1 cellular context compared by ENCODE assay signal in the genomic region with DNA sequence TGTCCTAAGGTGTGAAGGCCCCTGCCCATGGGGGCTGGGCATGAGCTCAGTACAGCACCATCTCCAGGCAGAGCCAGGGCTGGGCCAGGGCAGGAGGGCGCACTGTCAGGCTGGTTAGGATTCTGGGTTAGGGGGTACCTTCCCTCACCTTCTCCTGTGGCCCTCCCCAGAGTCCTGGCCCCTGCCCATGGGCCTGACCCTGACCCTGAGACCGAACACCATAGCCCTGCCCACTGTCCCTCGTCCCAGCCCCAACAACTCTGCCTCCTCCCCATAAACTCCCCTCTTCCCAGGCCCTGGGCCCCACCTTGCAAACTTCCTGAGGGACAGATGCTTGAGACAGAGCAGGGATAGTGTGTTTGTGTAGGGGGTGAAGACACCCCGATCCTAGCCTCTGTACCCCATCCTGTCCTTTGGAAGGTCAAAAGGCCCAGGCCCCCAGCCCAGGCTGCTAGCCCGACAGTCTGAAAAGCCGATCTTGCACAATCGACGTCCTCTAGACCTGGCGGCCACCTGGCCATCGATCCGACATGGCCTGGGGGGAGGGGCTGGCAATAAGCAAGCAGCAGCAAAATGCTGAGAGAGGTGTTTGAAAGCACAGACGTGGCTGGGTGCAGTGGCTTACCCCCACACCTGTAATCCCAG.
A peak's percentile ranks its signal among the peaks of the same experiment; 100 is the strongest.
TF ChIP-seq lines count a peak whose summit lies in the region.

No MANE protein-coding gene starts in this region.

TF ChIP-seq in HepG2, 621 proteins besides CTCF, POLR2A, EP300 and RAD21 (continued from another document):
- TF ChIP-seq CBX5 (CRISPR knock-in tag; IDR thresholded peaks at IDR 0.05; ENCODE audit: borderline replicate concordance), result 0 out of 2 replicates have a peak, but pooled peaks have one; percentile 55
- TF ChIP-seq, protein P1, sequence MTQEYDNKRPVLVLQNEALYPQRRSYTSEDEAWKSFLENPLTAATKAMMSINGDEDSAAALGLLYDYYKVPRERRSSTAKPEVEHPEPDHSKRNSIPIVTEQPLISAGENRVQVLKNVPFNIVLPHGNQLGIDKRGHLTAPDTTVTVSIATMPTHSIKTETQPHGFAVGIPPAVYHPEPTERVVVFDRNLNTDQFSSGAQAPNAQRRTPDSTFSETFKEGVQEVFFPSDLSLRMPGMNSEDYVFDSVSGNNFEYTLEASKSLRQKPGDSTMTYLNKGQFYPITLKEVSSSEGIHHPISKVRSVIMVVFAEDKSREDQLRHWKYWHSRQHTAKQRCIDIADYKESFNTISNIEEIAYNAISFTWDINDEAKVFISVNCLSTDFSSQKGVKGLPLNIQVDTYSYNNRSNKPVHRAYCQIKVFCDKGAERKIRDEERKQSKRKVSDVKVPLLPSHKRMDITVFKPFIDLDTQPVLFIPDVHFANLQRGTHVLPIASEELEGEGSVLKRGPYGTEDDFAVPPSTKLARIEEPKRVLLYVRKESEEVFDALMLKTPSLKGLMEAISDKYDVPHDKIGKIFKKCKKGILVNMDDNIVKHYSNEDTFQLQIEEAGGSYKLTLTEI (CRISPR knock-in tag; conservative IDR thresholded peaks at IDR 0.05), result no peak
- TF ChIP-seq ZFYVE20 (CRISPR knock-in tag; IDR thresholded peaks at IDR 0.05; ENCODE audit: borderline replicate concordance, low read depth), result no peak
- TF ChIP-seq NONO (IDR thresholded peaks at IDR 0.05), result no peak
- TF ChIP-seq NONO (CRISPR knock-in tag; conservative IDR thresholded peaks at IDR 0.05), result peak; percentile 83; the same call in 1 of the 2 replicates
- no peak for TF ChIP-seq ZNF446 (CRISPR knock-in tag; IDR thresholded peaks at IDR 0.05)
- TF ChIP-seq, protein P2, sequence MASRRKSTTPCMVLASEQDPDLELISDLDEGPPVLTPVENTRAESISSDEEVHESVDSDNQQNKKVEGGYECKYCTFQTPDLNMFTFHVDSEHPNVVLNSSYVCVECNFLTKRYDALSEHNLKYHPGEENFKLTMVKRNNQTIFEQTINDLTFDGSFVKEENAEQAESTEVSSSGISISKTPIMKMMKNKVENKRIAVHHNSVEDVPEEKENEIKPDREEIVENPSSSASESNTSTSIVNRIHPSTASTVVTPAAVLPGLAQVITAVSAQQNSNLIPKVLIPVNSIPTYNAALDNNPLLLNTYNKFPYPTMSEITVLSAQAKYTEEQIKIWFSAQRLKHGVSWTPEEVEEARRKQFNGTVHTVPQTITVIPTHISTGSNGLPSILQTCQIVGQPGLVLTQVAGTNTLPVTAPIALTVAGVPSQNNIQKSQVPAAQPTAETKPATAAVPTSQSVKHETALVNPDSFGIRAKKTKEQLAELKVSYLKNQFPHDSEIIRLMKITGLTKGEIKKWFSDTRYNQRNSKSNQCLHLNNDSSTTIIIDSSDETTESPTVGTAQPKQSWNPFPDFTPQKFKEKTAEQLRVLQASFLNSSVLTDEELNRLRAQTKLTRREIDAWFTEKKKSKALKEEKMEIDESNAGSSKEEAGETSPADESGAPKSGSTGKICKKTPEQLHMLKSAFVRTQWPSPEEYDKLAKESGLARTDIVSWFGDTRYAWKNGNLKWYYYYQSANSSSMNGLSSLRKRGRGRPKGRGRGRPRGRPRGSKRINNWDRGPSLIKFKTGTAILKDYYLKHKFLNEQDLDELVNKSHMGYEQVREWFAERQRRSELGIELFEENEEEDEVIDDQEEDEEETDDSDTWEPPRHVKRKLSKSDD (CRISPR knock-in tag; IDR thresholded peaks at IDR 0.05; ENCODE audit: low read depth), result 0 out of 2 replicates have a peak, but pooled peaks have one; percentile 42
- no peak for TF ChIP-seq KLF9 (CRISPR knock-in tag; IDR thresholded peaks at IDR 0.05; ENCODE audit: low read depth)
- TF ChIP-seq ZNF883 (CRISPR knock-in tag; IDR thresholded peaks at IDR 0.05; ENCODE audit: not compliant biosample characterization), result no peak
- peak; percentile 80 for TF ChIP-seq HOXA3 (CRISPR knock-in tag; IDR thresholded peaks at IDR 0.05)
- no peak for TF ChIP-seq ZNF780A (CRISPR knock-in tag; IDR thresholded peaks at IDR 0.05)
- TF ChIP-seq, protein P3, sequence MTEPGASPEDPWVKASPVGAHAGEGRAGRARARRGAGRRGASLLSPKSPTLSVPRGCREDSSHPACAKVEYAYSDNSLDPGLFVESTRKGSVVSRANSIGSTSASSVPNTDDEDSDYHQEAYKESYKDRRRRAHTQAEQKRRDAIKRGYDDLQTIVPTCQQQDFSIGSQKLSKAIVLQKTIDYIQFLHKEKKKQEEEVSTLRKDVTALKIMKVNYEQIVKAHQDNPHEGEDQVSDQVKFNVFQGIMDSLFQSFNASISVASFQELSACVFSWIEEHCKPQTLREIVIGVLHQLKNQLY (CRISPR knock-in tag; IDR thresholded peaks at IDR 0.05), result peak; percentile 23; the same call in 1 of the 2 replicates
- no peak for TF ChIP-seq ZNF841 (CRISPR knock-in tag; IDR thresholded peaks at IDR 0.05; ENCODE audit: borderline replicate concordance)
- TF ChIP-seq, protein P4, sequence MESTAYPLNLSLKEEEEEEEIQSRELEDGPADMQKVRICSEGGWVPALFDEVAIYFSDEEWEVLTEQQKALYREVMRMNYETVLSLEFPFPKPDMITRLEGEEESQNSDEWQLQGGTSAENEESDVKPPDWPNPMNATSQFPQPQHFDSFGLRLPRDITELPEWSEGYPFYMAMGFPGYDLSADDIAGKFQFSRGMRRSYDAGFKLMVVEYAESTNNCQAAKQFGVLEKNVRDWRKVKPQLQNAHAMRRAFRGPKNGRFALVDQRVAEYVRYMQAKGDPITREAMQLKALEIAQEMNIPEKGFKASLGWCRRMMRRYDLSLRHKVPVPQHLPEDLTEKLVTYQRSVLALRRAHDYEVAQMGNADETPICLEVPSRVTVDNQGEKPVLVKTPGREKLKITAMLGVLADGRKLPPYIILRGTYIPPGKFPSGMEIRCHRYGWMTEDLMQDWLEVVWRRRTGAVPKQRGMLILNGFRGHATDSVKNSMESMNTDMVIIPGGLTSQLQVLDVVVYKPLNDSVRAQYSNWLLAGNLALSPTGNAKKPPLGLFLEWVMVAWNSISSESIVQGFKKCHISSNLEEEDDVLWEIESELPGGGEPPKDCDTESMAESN (CRISPR knock-in tag; conservative IDR thresholded peaks at IDR 0.05), result 0 out of 2 replicates have a peak, but pooled peaks have one; percentile 46
- TF ChIP-seq, protein P5, sequence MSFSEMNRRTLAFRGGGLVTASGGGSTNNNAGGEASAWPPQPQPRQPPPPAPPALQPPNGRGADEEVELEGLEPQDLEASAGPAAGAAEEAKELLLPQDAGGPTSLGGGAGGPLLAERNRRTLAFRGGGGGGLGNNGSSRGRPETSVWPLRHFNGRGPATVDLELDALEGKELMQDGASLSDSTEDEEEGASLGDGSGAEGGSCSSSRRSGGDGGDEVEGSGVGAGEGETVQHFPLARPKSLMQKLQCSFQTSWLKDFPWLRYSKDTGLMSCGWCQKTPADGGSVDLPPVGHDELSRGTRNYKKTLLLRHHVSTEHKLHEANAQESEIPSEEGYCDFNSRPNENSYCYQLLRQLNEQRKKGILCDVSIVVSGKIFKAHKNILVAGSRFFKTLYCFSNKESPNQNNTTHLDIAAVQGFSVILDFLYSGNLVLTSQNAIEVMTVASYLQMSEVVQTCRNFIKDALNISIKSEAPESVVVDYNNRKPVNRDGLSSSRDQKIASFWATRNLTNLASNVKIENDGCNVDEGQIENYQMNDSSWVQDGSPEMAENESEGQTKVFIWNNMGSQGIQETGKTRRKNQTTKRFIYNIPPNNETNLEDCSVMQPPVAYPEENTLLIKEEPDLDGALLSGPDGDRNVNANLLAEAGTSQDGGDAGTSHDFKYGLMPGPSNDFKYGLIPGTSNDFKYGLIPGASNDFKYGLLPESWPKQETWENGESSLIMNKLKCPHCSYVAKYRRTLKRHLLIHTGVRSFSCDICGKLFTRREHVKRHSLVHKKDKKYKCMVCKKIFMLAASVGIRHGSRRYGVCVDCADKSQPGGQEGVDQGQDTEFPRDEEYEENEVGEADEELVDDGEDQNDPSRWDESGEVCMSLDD (CRISPR knock-in tag; IDR thresholded peaks at IDR 0.05; ENCODE audit: borderline replicate concordance), result no peak; the same call in 1 of the 2 replicates
- TF ChIP-seq, protein P6, sequence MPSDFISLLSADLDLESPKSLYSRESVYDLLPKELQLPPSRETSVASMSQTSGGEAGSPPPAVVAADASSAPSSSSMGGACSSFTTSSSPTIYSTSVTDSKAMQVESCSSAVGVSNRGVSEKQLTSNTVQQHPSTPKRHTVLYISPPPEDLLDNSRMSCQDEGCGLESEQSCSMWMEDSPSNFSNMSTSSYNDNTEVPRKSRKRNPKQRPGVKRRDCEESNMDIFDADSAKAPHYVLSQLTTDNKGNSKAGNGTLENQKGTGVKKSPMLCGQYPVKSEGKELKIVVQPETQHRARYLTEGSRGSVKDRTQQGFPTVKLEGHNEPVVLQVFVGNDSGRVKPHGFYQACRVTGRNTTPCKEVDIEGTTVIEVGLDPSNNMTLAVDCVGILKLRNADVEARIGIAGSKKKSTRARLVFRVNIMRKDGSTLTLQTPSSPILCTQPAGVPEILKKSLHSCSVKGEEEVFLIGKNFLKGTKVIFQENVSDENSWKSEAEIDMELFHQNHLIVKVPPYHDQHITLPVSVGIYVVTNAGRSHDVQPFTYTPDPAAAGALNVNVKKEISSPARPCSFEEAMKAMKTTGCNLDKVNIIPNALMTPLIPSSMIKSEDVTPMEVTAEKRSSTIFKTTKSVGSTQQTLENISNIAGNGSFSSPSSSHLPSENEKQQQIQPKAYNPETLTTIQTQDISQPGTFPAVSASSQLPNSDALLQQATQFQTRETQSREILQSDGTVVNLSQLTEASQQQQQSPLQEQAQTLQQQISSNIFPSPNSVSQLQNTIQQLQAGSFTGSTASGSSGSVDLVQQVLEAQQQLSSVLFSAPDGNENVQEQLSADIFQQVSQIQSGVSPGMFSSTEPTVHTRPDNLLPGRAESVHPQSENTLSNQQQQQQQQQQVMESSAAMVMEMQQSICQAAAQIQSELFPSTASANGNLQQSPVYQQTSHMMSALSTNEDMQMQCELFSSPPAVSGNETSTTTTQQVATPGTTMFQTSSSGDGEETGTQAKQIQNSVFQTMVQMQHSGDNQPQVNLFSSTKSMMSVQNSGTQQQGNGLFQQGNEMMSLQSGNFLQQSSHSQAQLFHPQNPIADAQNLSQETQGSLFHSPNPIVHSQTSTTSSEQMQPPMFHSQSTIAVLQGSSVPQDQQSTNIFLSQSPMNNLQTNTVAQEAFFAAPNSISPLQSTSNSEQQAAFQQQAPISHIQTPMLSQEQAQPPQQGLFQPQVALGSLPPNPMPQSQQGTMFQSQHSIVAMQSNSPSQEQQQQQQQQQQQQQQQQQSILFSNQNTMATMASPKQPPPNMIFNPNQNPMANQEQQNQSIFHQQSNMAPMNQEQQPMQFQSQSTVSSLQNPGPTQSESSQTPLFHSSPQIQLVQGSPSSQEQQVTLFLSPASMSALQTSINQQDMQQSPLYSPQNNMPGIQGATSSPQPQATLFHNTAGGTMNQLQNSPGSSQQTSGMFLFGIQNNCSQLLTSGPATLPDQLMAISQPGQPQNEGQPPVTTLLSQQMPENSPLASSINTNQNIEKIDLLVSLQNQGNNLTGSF (CRISPR knock-in tag; IDR thresholded peaks at IDR 0.05), result no peak
- no peak; the same call in 1 of the 2 replicates for TF ChIP-seq IRX3 (CRISPR knock-in tag; IDR thresholded peaks at IDR 0.05; ENCODE audit: borderline replicate concordance, low read depth)
- TF ChIP-seq, protein P7, sequence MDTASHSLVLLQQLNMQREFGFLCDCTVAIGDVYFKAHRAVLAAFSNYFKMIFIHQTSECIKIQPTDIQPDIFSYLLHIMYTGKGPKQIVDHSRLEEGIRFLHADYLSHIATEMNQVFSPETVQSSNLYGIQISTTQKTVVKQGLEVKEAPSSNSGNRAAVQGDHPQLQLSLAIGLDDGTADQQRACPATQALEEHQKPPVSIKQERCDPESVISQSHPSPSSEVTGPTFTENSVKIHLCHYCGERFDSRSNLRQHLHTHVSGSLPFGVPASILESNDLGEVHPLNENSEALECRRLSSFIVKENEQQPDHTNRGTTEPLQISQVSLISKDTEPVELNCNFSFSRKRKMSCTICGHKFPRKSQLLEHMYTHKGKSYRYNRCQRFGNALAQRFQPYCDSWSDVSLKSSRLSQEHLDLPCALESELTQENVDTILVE (CRISPR knock-in tag; IDR thresholded peaks at IDR 0.05), result no peak
- no peak for TF ChIP-seq GFI1 (CRISPR knock-in tag; IDR thresholded peaks at IDR 0.05; ENCODE audit: borderline replicate concordance)
- no peak for TF ChIP-seq ATAD3A (CRISPR knock-in tag; IDR thresholded peaks at IDR 0.05)
- 0 out of 2 replicates have a peak, but pooled peaks have one; percentile 28 for TF ChIP-seq ZSCAN25 (CRISPR knock-in tag; IDR thresholded peaks at IDR 0.05)
TF ChIP-seq in HepG2: peak in this region for 114.
